In the genomic region with DNA sequence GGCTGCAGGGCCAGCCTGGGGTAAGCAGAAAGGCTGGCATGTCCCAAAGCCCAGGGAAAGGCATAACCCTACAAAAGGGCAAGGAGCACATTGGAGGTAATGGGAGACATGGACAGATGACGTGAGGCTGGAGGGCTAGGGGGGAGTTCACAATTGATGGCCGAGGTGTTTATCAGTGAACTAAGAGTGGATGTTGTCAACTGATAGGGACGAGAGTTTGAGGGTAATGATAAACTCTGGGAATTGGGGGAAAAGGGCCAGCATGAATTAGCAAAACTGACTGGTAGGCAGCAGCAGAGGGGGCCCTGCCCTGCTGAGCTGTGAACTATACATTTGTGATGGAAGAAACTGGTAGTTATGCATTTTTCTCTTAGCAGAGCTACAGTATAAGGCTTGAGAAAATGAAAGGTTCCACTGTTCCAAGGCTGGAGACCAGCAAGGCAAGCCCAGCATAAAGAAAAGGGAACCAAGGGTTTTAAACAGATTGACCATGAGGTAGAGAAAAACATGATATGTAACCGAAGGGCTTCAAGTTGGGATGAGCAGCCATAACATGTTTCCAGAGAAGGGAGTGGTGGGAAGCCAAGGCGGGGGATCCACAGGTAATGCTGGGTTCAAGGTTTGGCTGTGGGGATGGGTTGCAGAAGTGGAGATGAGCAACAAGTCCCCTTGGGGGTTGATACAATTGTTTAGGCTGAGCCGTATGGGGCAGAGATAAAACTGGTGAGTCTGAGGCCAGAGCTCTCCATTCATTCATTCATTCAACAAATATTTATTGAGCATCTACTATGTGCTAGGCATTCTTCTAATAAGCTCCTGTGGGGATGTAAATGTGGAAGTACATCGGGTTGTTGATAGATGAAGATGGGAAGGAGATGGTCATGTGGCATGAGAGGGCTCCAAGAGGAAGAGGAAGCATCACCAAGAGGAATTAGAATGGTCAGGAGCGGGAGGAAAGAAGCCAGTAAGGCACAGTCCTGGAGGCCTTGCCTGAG, we compare ENCODE assay signal across 29 cellular contexts.
DNase-seq lines count a peak whose midpoint lies in the region; ATAC-seq, FAIRE-seq and TF ChIP-seq lines count a peak whose summit lies in the region.
"Had no signal": no experiment of that assay in that cellular context is flagged by ENCODE, and none has a peak within 500 bp of the region (broad histone marks: within the 10 kb centered on the region; RNA-seq: fewer than 3 reads in every experiment).

No MANE protein-coding gene starts in this region.

- peaks cover 6% of the 10 kb centered on the region for H3K36me3 Mint-ChIP-seq in T-helper 1 cell treated with Interleukin-12 subunit alpha and Interleukin-12 subunit beta and Interleukin-4 antibody, amounts not matched to agents 30 μg/mL and 1 μg/mL, for 36 hours (ENCODE audit: low read depth)
- H3K36me3 Mint-ChIP-seq in T-helper 17 cell (ENCODE audit: low read depth) = no peaks in the 10 kb centered on the region
- H3K36me3 Mint-ChIP-seq: brain, IgD-negative memory B cell had no signal

- DNase-seq in T-helper 1 cell (no peak), T-helper 17 cell (no peak), kidney (peak; percentile 26), NAMALWA (ENCODE audit: low spot score) (no peak)
- DNase-seq in activated CD8-positive, alpha-beta memory T cell treated with anti-CD3 and anti-CD28 coated beads, Interleukin-2, amount 50 U/mL, for 48 hours = no peak
- DNase-seq: activated CD4-positive, alpha-beta T cell treated with anti-CD3 and anti-CD28 coated beads, Interleukin-2, amount 50 U/mL, for 1 hour; activated T-cell treated with anti-CD3 and anti-CD28 coated beads for 4 hours; COR-L47; DND-41; effector memory CD8-positive, alpha-beta T cell; esophagus squamous epithelium; gastrocnemius medialis; HCEC 1CT; hypothalamus; MM.1S; NCI-H1694; NCI-H526 treated with DMSO at 0.1 percent for 48 hours; occipital lobe; stimulated activated CD4-positive, alpha-beta T cell treated with anti-CD3 and anti-CD28 coated beads, Interleukin-12 subunit alpha, Interleukin-12 subunit beta, amount 100 ng/mL, for 4 hours; upper lobe of left lung had no signal

- peaks cover 76% of the 10 kb centered on the region for H3K4me1 Mint-ChIP-seq in T-helper 1 cell treated with Interleukin-12 subunit alpha and Interleukin-12 subunit beta and Interleukin-4 antibody, amounts not matched to agents 30 μg/mL and 1 μg/mL, for 36 hours (ENCODE audit: low read depth)
- peaks cover 41% of the 10 kb centered on the region for H3K4me1 Mint-ChIP-seq in T-helper 17 cell

- no peak for FAIRE-seq in kidney (lab: Jason Lieb, UNC)
- FAIRE-seq: GM12878, islet of Langerhans had no signal

- H3K4me3 Mint-ChIP-seq in T-helper 1 cell treated with Interleukin-12 subunit alpha and Interleukin-12 subunit beta and Interleukin-4 antibody, amounts not matched to agents 30 μg/mL and 1 μg/mL, for 36 hours = peak overlapping the region; percentile 41
- no peak overlapping the region for H3K4me3 Mint-ChIP-seq in T-helper 17 cell

- H3K36me3 ChIP-seq in BLaER1 (no peaks in the 10 kb centered on the region), kidney (ENCODE audit: control insufficient read depth in 1 of 2, insufficient read depth in 2 of 2, low read length in 2 of 2) (no peaks in the 10 kb centered on the region)
- H3K36me3 ChIP-seq: esophagus squamous epithelium, gastrocnemius medialis, upper lobe of left lung had no signal

- TF ChIP-seq CTCF in kidney (IDR thresholded peaks at IDR 0.05; ENCODE audit: borderline replicate concordance, extremely low read depth, insufficient read depth) = no peak

- no peaks in the 10 kb centered on the region for H3K27me3 ChIP-seq in BLaER1
- H3K27me3 ChIP-seq: gastrocnemius medialis, upper lobe of left lung had no signal

- H3K27ac ChIP-seq in BLaER1 (peak overlapping the region; percentile 94), kidney (ENCODE audit: low read depth in 2 of 2, low read length in 2 of 2) (no peak overlapping the region)
- H3K27ac ChIP-seq: 22Rv1, esophagus squamous epithelium, gastrocnemius medialis, RWPE1, upper lobe of left lung had no signal

- H3K4me3 ChIP-seq in BLaER1 = no peak overlapping the region
- H3K4me3 ChIP-seq in kidney (ENCODE audit: low read length in 2 of 2) = no peak overlapping the region
- H3K4me3 ChIP-seq: esophagus squamous epithelium, gastrocnemius medialis, GM12878, upper lobe of left lung had no signal

- peaks cover 82% of the 10 kb centered on the region for H3K4me1 ChIP-seq in BLaER1
- H3K4me1 ChIP-seq in kidney (ENCODE audit: control insufficient read depth in 1 of 2, insufficient read depth in 1 of 2, low read depth in 1 of 2, low read length in 2 of 2) = peaks cover 18% of the 10 kb centered on the region in 2 donors
- H3K4me1 ChIP-seq: gastrocnemius medialis had no signal

- H3K9me3 ChIP-seq in BLaER1 = no peaks in the 10 kb centered on the region
- no peaks in the 10 kb centered on the region for H3K9me3 ChIP-seq in T-helper 17 cell (ENCODE audit: control insufficient read depth, low read length, poor library complexity, severe bottlenecking)
- H3K9me3 ChIP-seq in kidney (ENCODE audit: control insufficient read depth in 1 of 2, low read length in 2 of 2) = no peaks in the 10 kb centered on the region
- H3K9me3 ChIP-seq: esophagus squamous epithelium, gastrocnemius medialis, upper lobe of left lung had no signal

- H3K9me3 Mint-ChIP-seq in T-helper 1 cell treated with Interleukin-12 subunit alpha and Interleukin-12 subunit beta and Interleukin-4 antibody, amounts not matched to agents 30 μg/mL and 1 μg/mL, for 36 hours = no peaks in the 10 kb centered on the region
- H3K9me3 Mint-ChIP-seq: effector memory CD8-positive, alpha-beta T cell; IgD-negative memory B cell had no signal

- intact Hi-C loops in kidney (cut with DNase I) = no loop called here

- no peaks in the 10 kb centered on the region for H3K27me3 Mint-ChIP-seq in T-helper 1 cell treated with Interleukin-12 subunit alpha and Interleukin-12 subunit beta and Interleukin-4 antibody, amounts not matched to agents 30 μg/mL and 1 μg/mL, for 36 hours (ENCODE audit: low read depth)
- H3K27me3 Mint-ChIP-seq in T-helper 17 cell = no peaks in the 10 kb centered on the region

- H3K27ac Mint-ChIP-seq in T-helper 1 cell treated with Interleukin-12 subunit alpha and Interleukin-12 subunit beta and Interleukin-4 antibody, amounts not matched to agents 30 μg/mL and 1 μg/mL, for 36 hours = peak overlapping the region; percentile 84
- peak overlapping the region; percentile 60 for H3K27ac Mint-ChIP-seq in T-helper 17 cell

- ATAC-seq in T-helper 17 cell (no peak), GM18907 (IDR thresholded peaks at IDR 0.05; ENCODE audit: unreplicated experiment) (no peak)
- ATAC-seq: effector memory CD8-positive, alpha-beta T cell; gastrocnemius medialis; GM12878 had no signal

- no peaks in the 10 kb centered on the region for H4K20me1 ChIP-seq in BLaER1

- H3K9ac ChIP-seq in BLaER1 (no peak overlapping the region), kidney (ENCODE audit: low read length in 2 of 2) (no peak overlapping the region)

- H3K4me2 ChIP-seq in BLaER1 = peak overlapping the region; percentile 98
